1 cellular context compared by ENCODE assay signal in genomic region chr5:147455822-147456221, GRCh38.
TF ChIP-seq lines count a peak whose summit lies in the region.

No MANE protein-coding gene starts in this region.

TF ChIP-seq in IMR-90, 13 proteins besides CTCF, POLR2A, EP300 and RAD21:
- no peak for TF ChIP-seq RCOR1 (IDR thresholded peaks at IDR 0.05; ENCODE audit: insufficient replicate concordance, low read length)
- TF ChIP-seq NFE2L2 (IDR thresholded peaks at IDR 0.05; ENCODE audit: low read depth, low read length): no peak
- TF ChIP-seq CHD1 (IDR thresholded peaks at IDR 0.05; ENCODE audit: low read depth, low read length): no peak
- TF ChIP-seq USF2 (IDR thresholded peaks at IDR 0.05; ENCODE audit: low read depth, low read length): no peak
- no peak for TF ChIP-seq MAZ (IDR thresholded peaks at IDR 0.05; ENCODE audit: borderline replicate concordance, low read depth, low read length)
- TF ChIP-seq MXI1 (IDR thresholded peaks at IDR 0.05; ENCODE audit: borderline replicate concordance, low read depth, low read length): no peak
- no peak for TF ChIP-seq CEBPB (IDR thresholded peaks at IDR 0.05; ENCODE audit: low read depth, low read length)
- no peak for TF ChIP-seq RFX5 (IDR thresholded peaks at IDR 0.05; ENCODE audit: low read depth, low read length)
- no peak for TF ChIP-seq FOS (IDR thresholded peaks at IDR 0.05; ENCODE audit: low read depth, low read length)
- no peak for TF ChIP-seq ELK1 (IDR thresholded peaks at IDR 0.05; ENCODE audit: borderline replicate concordance, low read depth, low read length)
TF ChIP-seq in IMR-90: peak in this region for 0.
